In genomic region chr19:7552781-7553180, GRCh38 we compare ENCODE assay signal across 21 cellular contexts. TPM values are rescaled to one million over a fixed set of nuclear protein-coding genes. Genes with fewer than 3 reads are reported as not detected.
"Had no signal": no experiment of that assay in that cellular context is flagged by ENCODE, and none has a peak within 500 bp of the region (broad histone marks: within the 10 kb centered on the region; RNA-seq: fewer than 3 reads in every experiment).

No MANE protein-coding gene starts in this region.

- DNase-seq: activated CD4-positive, alpha-beta T cell treated with anti-CD3 and anti-CD28 coated beads for 1 hour; activated CD4-positive, alpha-beta T cell treated with anti-CD3 and anti-CD28 coated beads, Interleukin-2, amount 50 U/mL, for 4 hours; activated gamma-delta T cell treated with Interleukin-2 at 50 U/mL for 16 hours; activated naive CD8-positive, alpha-beta T cell treated with anti-CD3 and anti-CD28 coated beads, Interleukin-2, amount 50 U/mL, for 24 hours; activated T-cell treated with anti-CD3 and anti-CD28 coated beads, Interleukin-2, amount 50 U/mL, for 1 hour; dermis blood vessel endothelial cell; effector CD8-positive, alpha-beta T cell; foreskin keratinocyte; kidney; lower lobe of right lung; mesendoderm; naive thymus-derived CD4-positive, alpha-beta T cell; stimulated activated CD4-positive, alpha-beta T cell treated with anti-CD3 and anti-CD28 coated beads, Interleukin-4, amount 100 ng/mL, for 24 hours; substantia nigra; T-helper 9 cell; thyroid gland had no signal

- H3K4me1 Mint-ChIP-seq: activated naive CD8-positive, alpha-beta T cell treated with anti-CD3 and anti-CD28 coated beads, Interleukin-2, amount 50 U/mL, for 24 hours had no signal

- H3K9me3 ChIP-seq: lower lobe of right lung, thyroid gland had no signal

- ATAC-seq: activated naive CD8-positive, alpha-beta T cell treated with anti-CD3 and anti-CD28 coated beads, Interleukin-2, amount 50 U/mL, for 24 hours; foreskin keratinocyte; lower lobe of right lung; naive thymus-derived CD4-positive, alpha-beta T cell; right cardiac atrium had no signal

- H3K27ac Mint-ChIP-seq: activated naive CD8-positive, alpha-beta T cell treated with anti-CD3 and anti-CD28 coated beads, Interleukin-2, amount 50 U/mL, for 24 hours; stimulated activated naive CD8-positive, alpha-beta T cell treated with anti-CD3 and anti-CD28 coated beads, Interleukin-15, Interleukin-2, amounts not matched to agents 100 ng/mL and 50 ng/mL, for 24 hours had no signal

- H3K27ac ChIP-seq: foreskin keratinocyte, lower lobe of right lung, parathyroid adenoma, thyroid gland had no signal

- H3K27me3 Mint-ChIP-seq: activated naive CD8-positive, alpha-beta T cell treated with anti-CD3 and anti-CD28 coated beads, Interleukin-2, amount 50 U/mL, for 24 hours; brain; naive thymus-derived CD4-positive, alpha-beta T cell; stimulated activated naive CD8-positive, alpha-beta T cell treated with anti-CD3 and anti-CD28 coated beads, Interleukin-15, Interleukin-2, amounts not matched to agents 100 ng/mL and 50 ng/mL, for 24 hours had no signal

- H3K9me3 Mint-ChIP-seq: activated naive CD8-positive, alpha-beta T cell treated with anti-CD3 and anti-CD28 coated beads, Interleukin-2, amount 50 U/mL, for 24 hours; brain; naive thymus-derived CD4-positive, alpha-beta T cell; stimulated activated naive CD8-positive, alpha-beta T cell treated with anti-CD3 and anti-CD28 coated beads, Interleukin-15, Interleukin-2, amounts not matched to agents 100 ng/mL and 50 ng/mL, for 24 hours had no signal

- H3K4me3 Mint-ChIP-seq: activated naive CD8-positive, alpha-beta T cell treated with anti-CD3 and anti-CD28 coated beads, Interleukin-2, amount 50 U/mL, for 24 hours; brain; naive thymus-derived CD4-positive, alpha-beta T cell; stimulated activated naive CD8-positive, alpha-beta T cell treated with anti-CD3 and anti-CD28 coated beads, Interleukin-15, Interleukin-2, amounts not matched to agents 100 ng/mL and 50 ng/mL, for 24 hours had no signal

- H3K27me3 ChIP-seq: foreskin keratinocyte, thyroid gland had no signal

- FAIRE-seq: kidney had no signal

- H3K4me1 ChIP-seq: foreskin keratinocyte, lower lobe of right lung, thyroid gland had no signal

- H3K4me3 ChIP-seq: lower lobe of right lung, thyroid gland had no signal

RNA-seq across cellular contexts. Expression of gene CAMSAP3, which starts 42.9 kb away (rescaled TPM):
- total RNA-seq: cardiac septum had no signal
